8 cellular contexts compared by ENCODE assay signal in the genomic region with DNA sequence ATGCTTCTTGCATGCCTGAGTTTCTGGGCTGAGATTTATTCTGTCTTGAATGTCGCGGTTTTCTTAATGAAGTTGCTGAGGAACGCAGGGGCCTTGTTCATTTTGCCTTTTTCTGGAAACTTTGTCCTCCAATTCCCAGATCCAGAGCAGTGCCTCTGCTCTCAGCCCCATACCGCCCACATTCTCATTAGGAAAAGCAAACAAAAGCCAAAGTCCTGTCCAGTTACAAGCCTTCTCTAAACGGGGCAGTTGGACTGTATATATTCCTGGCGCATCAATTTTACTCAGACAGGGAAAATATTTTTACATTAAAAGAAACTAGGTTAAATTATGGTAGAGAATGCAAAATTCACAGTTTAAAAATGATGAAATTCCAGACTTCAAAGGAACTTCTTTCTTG. TPM values are rescaled to one million over a fixed set of nuclear protein-coding genes. Genes with fewer than 3 reads are reported as not detected.
A peak's percentile ranks its signal among the peaks of the same experiment; 100 is the strongest.
DNase-seq lines count a peak whose midpoint lies in the region; ATAC-seq and TF ChIP-seq lines count a peak whose summit lies in the region.

No MANE protein-coding gene starts in this region.

- H2AFZ ChIP-seq in OCI-LY3 (ENCODE audit: low read depth, low read length), result no peak overlapping the region

- TF ChIP-seq CTCF in Caco-2 (IDR thresholded peaks at IDR 0.05; ENCODE audit: insufficient read depth in 1 of 2, low read depth in 1 of 2, low read length in 1 of 2, severe bottlenecking in 1 of 2, unreplicated experiment in 1 of 2) (no peak), OCI-LY3 (IDR thresholded peaks at IDR 0.05; ENCODE audit: low read depth, low read length) (no peak), dorsolateral prefrontal cortex (IDR thresholded peaks at IDR 0.05 in 54 of 56, conservative IDR thresholded peaks at IDR 0.05 in 2 of 56; ENCODE audit: low read depth in 1 of 56, partially characterized antibody in 56 of 56) (no peak), nephron (IDR thresholded peaks at IDR 0.05; ENCODE audit: unreplicated experiment in 3 of 3) (no peak), right atrium auricular region (IDR thresholded peaks at IDR 0.05) (no peak)

- POLR2A ChIA-PET in Caco-2 (lab: Charles Lee), result no interaction called here

- H3K27me3 Mint-ChIP-seq in Caco-2 (ENCODE audit: insufficient read depth, unreplicated experiment) (no peaks in the 10 kb centered on the region), nephron (ENCODE audit: low read depth) (peaks cover 7% of the 10 kb centered on the region)

- no peak for ATAC-seq in HG03442 (IDR thresholded peaks at IDR 0.05; ENCODE audit: unreplicated experiment)

- no peaks in the 10 kb centered on the region for H3K27me3 ChIP-seq in Caco-2 (replicated peaks; ENCODE audit: control insufficient read depth, insufficient read depth, low read length)
- H3K27me3 ChIP-seq in OCI-LY3 (ENCODE audit: low read depth, low read length), result no peaks in the 10 kb centered on the region
- no peaks in the 10 kb centered on the region for H3K27me3 ChIP-seq in dorsolateral prefrontal cortex
- H3K27me3 ChIP-seq in right atrium auricular region, result peaks cover 0 to 4% of the 10 kb centered on the region in 2 donors

- BruUV-seq in Caco-2 (replicated peaks; lab: Mats Ljungman, UMichigan), result no TSS peak

- intact Hi-C loops in Caco-2 (cut with micrococcal nuclease; ENCODE audit: unreplicated experiment), result loop anchor here (5.0 kb wide), 1 partner anchor 33 kb away; no protein-coding TSS in a partner anchor
- intact Hi-C loops in dorsolateral prefrontal cortex (cut with DNase I), result loop anchor here in 1 of 2 donors (5.0 kb wide), 3 partner anchors 33 to 168 kb away; no protein-coding TSS in a partner anchor

- DNase-seq in Caco-2 (no peak), dorsolateral prefrontal cortex (no peak), right atrium auricular region (ENCODE audit: low spot score) (no peak), SHP77 treated with DMSO at 0.1 percent for 48 hours (lab: John Stamatoyannopoulos, UW) (no peak)
- DNase-seq in stimulated activated CD4-positive, alpha-beta T cell treated with anti-CD3 and anti-CD28 coated beads, Interleukin-4, amount 100 ng/mL, for 1 hour, result no peak

- H3K4me1 Mint-ChIP-seq in Caco-2 (ENCODE audit: low read depth, unreplicated experiment), result no peaks in the 10 kb centered on the region
- H3K4me1 Mint-ChIP-seq in nephron, result peaks cover 62% of the 10 kb centered on the region

- peaks cover 7% of the 10 kb centered on the region; the same call in 1 of the 2 replicates for H4K20me1 ChIP-seq in OCI-LY3 (ENCODE audit: insufficient read depth, low read length)

- H3K9me3 Mint-ChIP-seq in Caco-2 (ENCODE audit: unreplicated experiment) (no peaks in the 10 kb centered on the region), nephron (no peaks in the 10 kb centered on the region)

- H3K79me2 ChIP-seq in OCI-LY3 (ENCODE audit: low read length), result peaks cover 33% of the 10 kb centered on the region

- H3K4me3 Mint-ChIP-seq in Caco-2 (ENCODE audit: unreplicated experiment), result peak overlapping the region; percentile 77
- peak overlapping the region; percentile 88 to 94 (median 92) for H3K4me3 Mint-ChIP-seq in nephron

- peak overlapping the region; percentile 90 for H3K27ac Mint-ChIP-seq in Caco-2 (ENCODE audit: unreplicated experiment)
- H3K27ac Mint-ChIP-seq in nephron, result peak overlapping the region; percentile 89 to 94 (median 90)

- H3K4me2 ChIP-seq in OCI-LY3 (ENCODE audit: low read length), result 0 out of 2 replicates have a peak overlapping the region, but pooled peaks have one; percentile 94

- H3K27ac ChIP-seq in OCI-LY3 (ENCODE audit: low read length) (no peak overlapping the region), dorsolateral prefrontal cortex (peak overlapping the region in 53 of 59 donors; percentile 46 to 99 (median 94)), right atrium auricular region (peak overlapping the region in 1 of 2 donors; percentile 6)

- no peaks in the 10 kb centered on the region for H3K9me3 ChIP-seq in Caco-2
- H3K9me3 ChIP-seq in OCI-LY3 (ENCODE audit: insufficient read depth, low read length), result no peaks in the 10 kb centered on the region
- H3K9me3 ChIP-seq in right atrium auricular region, result no peaks in the 10 kb centered on the region

- H3K36me3 Mint-ChIP-seq in Caco-2 (ENCODE audit: insufficient read depth, unreplicated experiment) (peaks cover 20% of the 10 kb centered on the region), nephron (ENCODE audit: low read depth) (peaks cover 6% of the 10 kb centered on the region)

- no peak overlapping the region for H3K9ac ChIP-seq in OCI-LY3 (ENCODE audit: low read length)

- CTCF ChIA-PET in Caco-2 (lab: Charles Lee), result no interaction called here

- H3K4me1 ChIP-seq in Caco-2 (no peaks in the 10 kb centered on the region), OCI-LY3 (ENCODE audit: low read length) (peaks cover 11% of the 10 kb centered on the region), right atrium auricular region (peaks cover 0 to 26% of the 10 kb centered on the region in 2 donors)

- peak overlapping the region; percentile 66 for H3K4me3 ChIP-seq in Caco-2 (ENCODE audit: low read depth, low read length)
- no peak overlapping the region for H3K4me3 ChIP-seq in OCI-LY3 (ENCODE audit: low read length)
- H3K4me3 ChIP-seq in dorsolateral prefrontal cortex, result peak overlapping the region in 51 of 59 donors; percentile 57 to 96 (median 84)
- no peak overlapping the region for H3K4me3 ChIP-seq in right atrium auricular region

- no peaks in the 10 kb centered on the region for H3K36me3 ChIP-seq in Caco-2 (ENCODE audit: control insufficient read depth, insufficient read depth, low read length)
- peaks cover 9% of the 10 kb centered on the region for H3K36me3 ChIP-seq in OCI-LY3 (replicated peaks; ENCODE audit: low read depth, low read length)
- no peaks in the 10 kb centered on the region for H3K36me3 ChIP-seq in right atrium auricular region

RNA-seq across cellular contexts. Expression of gene PSAT1, which starts 1.2 kb away (rescaled TPM):
- total RNA-seq in Caco-2 (2022) (93.6 and 112 TPM in 2 replicates), dorsolateral prefrontal cortex (100 to 1,000 TPM in 47 of 120 experiments, 10 to 100 TPM in 73; 61.4 to 222 (median 91.8) TPM), right atrium auricular region (under 1 TPM; 0.31 to 0.78 TPM)

RNA-seq across cellular contexts. Expression of gene CEP78, which starts 59.9 kb away (rescaled TPM):
- total RNA-seq in Caco-2 (2022) (10.1 and 11.2 TPM in 2 replicates), dorsolateral prefrontal cortex (10 to 100 TPM; 18.6 to 35.0 (median 25.0) TPM), right atrium auricular region (1 to 10 TPM; 2.4 to 4.2 TPM)

Comparison
In these comparisons a context has a peak if more than half of its experiments do, and no peak if none do; other contexts are left out.
1. H3K4me3 ChIP-seq: peak in Caco-2 (single experiment) and dorsolateral prefrontal cortex (51 of 59); none in OCI-LY3 (single experiment) and right atrium auricular region (0 of 2).
2. RNA of gene PSAT1, which starts 1.2 kb away (total RNA-seq): 93.6 to 112 TPM in Caco-2 and 61.4 to 222 TPM in dorsolateral prefrontal cortex; 0.31 to 0.78 TPM in right atrium auricular region; every median in the first group is over 10 times any median in the second.